In the genomic region with DNA sequence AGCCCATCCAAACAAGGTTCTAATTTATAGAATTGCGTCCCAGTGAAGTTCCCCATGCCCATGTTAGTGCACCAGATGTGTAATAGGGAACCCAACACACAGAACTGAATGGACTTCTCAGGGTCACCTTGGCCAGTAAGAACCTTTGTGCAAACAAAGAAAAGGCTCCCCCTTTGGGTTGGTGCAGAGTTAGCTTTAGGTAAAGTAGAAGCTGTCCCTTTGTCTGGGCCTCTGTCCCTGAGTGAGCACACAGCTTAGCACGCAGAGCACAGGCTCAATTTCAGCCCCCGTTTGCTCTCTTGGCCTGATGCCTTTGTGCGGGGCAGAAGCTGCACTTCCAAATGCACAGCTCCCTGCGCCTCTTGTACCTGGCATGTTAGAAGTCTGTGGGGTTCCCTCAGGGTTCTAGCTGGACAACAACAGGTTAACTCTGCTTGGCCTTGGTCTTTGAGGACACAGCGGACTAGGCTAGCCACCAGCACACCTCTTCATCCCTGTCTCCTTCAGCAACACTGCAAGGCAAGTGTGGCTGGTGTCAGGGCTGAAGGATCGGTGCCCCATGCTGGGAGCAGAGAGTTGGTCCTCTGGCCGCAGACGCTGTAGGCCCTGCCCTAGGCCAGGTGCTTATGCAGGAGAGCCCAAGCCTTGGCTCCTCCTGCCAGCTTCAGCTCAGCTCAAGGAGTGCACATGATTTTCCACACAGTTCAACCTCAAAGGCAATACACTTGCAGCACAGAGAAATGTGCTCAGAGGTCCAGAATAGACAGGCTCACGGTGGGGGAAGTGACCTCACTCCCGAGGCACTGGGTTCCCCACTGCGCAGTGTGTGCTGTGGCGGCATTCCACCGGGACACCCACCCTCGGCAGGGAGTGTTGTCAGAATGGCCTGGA, we compare ENCODE assay signal across 1 cellular context.
TF ChIP-seq lines count a peak whose summit lies in the region.

No MANE protein-coding gene starts in this region.

TF ChIP-seq in WTC11, 78 proteins besides CTCF, POLR2A, EP300 and RAD21:
- TF ChIP-seq SP1 (CRISPR knock-in tag; conservative IDR thresholded peaks at IDR 0.05) (no peak), CREM (CRISPR knock-in tag; IDR thresholded peaks at IDR 0.05) (no peak), ZNF219 (CRISPR knock-in tag; IDR thresholded peaks at IDR 0.05; ENCODE audit: borderline replicate concordance) (no peak), ESRRA (CRISPR knock-in tag; IDR thresholded peaks at IDR 0.05; ENCODE audit: borderline replicate concordance) (no peak), TCF7 (CRISPR knock-in tag; IDR thresholded peaks at IDR 0.05; ENCODE audit: low read depth) (no peak), KAT7 (CRISPR knock-in tag; IDR thresholded peaks at IDR 0.05; ENCODE audit: borderline replicate concordance) (no peak), GRHL2 (CRISPR knock-in tag; IDR thresholded peaks at IDR 0.05; ENCODE audit: insufficient replicate concordance, severe bottlenecking) (no peak), ZNF121 (CRISPR knock-in tag; IDR thresholded peaks at IDR 0.05) (no peak), GTF2I (CRISPR knock-in tag; conservative IDR thresholded peaks at IDR 0.05) (no peak), ZBTB21 (CRISPR knock-in tag; IDR thresholded peaks at IDR 0.05; ENCODE audit: borderline replicate concordance) (no peak), ZNF232 (CRISPR knock-in tag; IDR thresholded peaks at IDR 0.05) (no peak), ZNF671 (CRISPR knock-in tag; IDR thresholded peaks at IDR 0.05) (no peak)
- TF ChIP-seq, protein P1, sequence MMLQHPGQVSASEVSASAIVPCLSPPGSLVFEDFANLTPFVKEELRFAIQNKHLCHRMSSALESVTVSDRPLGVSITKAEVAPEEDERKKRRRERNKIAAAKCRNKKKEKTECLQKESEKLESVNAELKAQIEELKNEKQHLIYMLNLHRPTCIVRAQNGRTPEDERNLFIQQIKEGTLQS (CRISPR knock-in tag; conservative IDR thresholded peaks at IDR 0.05) = no peak
- TF ChIP-seq, protein P2, sequence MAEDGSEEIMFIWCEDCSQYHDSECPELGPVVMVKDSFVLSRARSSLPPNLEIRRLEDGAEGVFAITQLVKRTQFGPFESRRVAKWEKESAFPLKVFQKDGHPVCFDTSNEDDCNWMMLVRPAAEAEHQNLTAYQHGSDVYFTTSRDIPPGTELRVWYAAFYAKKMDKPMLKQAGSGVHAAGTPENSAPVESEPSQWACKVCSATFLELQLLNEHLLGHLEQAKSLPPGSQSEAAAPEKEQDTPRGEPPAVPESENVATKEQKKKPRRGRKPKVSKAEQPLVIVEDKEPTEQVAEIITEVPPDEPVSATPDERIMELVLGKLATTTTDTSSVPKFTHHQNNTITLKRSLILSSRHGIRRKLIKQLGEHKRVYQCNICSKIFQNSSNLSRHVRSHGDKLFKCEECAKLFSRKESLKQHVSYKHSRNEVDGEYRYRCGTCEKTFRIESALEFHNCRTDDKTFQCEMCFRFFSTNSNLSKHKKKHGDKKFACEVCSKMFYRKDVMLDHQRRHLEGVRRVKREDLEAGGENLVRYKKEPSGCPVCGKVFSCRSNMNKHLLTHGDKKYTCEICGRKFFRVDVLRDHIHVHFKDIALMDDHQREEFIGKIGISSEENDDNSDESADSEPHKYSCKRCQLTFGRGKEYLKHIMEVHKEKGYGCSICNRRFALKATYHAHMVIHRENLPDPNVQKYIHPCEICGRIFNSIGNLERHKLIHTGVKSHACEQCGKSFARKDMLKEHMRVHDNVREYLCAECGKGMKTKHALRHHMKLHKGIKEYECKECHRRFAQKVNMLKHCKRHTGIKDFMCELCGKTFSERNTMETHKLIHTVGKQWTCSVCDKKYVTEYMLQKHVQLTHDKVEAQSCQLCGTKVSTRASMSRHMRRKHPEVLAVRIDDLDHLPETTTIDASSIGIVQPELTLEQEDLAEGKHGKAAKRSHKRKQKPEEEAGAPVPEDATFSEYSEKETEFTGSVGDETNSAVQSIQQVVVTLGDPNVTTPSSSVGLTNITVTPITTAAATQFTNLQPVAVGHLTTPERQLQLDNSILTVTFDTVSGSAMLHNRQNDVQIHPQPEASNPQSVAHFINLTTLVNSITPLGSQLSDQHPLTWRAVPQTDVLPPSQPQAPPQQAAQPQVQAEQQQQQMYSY (CRISPR knock-in tag; IDR thresholded peaks at IDR 0.05) = no peak
- TF ChIP-seq, protein P3, sequence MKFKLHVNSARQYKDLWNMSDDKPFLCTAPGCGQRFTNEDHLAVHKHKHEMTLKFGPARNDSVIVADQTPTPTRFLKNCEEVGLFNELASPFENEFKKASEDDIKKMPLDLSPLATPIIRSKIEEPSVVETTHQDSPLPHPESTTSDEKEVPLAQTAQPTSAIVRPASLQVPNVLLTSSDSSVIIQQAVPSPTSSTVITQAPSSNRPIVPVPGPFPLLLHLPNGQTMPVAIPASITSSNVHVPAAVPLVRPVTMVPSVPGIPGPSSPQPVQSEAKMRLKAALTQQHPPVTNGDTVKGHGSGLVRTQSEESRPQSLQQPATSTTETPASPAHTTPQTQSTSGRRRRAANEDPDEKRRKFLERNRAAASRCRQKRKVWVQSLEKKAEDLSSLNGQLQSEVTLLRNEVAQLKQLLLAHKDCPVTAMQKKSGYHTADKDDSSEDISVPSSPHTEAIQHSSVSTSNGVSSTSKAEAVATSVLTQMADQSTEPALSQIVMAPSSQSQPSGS (CRISPR knock-in tag; IDR thresholded peaks at IDR 0.05; ENCODE audit: borderline replicate concordance, low read depth) = no peak
- TF ChIP-seq, protein P4, sequence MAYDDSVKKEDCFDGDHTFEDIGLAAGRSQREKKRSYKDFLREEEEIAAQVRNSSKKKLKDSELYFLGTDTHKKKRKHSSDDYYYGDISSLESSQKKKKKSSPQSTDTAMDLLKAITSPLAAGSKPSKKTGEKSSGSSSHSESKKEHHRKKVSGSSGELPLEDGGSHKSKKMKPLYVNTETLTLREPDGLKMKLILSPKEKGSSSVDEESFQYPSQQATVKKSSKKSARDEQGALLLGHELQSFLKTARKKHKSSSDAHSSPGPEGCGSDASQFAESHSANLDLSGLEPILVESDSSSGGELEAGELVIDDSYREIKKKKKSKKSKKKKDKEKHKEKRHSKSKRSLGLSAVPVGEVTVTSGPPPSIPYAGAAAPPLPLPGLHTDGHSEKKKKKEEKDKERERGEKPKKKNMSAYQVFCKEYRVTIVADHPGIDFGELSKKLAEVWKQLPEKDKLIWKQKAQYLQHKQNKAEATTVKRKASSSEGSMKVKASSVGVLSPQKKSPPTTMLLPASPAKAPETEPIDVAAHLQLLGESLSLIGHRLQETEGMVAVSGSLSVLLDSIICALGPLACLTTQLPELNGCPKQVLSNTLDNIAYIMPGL (CRISPR knock-in tag; IDR thresholded peaks at IDR 0.05) = no peak
- TF ChIP-seq, protein P5, sequence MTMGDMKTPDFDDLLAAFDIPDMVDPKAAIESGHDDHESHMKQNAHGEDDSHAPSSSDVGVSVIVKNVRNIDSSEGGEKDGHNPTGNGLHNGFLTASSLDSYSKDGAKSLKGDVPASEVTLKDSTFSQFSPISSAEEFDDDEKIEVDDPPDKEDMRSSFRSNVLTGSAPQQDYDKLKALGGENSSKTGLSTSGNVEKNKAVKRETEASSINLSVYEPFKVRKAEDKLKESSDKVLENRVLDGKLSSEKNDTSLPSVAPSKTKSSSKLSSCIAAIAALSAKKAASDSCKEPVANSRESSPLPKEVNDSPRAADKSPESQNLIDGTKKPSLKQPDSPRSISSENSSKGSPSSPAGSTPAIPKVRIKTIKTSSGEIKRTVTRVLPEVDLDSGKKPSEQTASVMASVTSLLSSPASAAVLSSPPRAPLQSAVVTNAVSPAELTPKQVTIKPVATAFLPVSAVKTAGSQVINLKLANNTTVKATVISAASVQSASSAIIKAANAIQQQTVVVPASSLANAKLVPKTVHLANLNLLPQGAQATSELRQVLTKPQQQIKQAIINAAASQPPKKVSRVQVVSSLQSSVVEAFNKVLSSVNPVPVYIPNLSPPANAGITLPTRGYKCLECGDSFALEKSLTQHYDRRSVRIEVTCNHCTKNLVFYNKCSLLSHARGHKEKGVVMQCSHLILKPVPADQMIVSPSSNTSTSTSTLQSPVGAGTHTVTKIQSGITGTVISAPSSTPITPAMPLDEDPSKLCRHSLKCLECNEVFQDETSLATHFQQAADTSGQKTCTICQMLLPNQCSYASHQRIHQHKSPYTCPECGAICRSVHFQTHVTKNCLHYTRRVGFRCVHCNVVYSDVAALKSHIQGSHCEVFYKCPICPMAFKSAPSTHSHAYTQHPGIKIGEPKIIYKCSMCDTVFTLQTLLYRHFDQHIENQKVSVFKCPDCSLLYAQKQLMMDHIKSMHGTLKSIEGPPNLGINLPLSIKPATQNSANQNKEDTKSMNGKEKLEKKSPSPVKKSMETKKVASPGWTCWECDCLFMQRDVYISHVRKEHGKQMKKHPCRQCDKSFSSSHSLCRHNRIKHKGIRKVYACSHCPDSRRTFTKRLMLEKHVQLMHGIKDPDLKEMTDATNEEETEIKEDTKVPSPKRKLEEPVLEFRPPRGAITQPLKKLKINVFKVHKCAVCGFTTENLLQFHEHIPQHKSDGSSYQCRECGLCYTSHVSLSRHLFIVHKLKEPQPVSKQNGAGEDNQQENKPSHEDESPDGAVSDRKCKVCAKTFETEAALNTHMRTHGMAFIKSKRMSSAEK (CRISPR knock-in tag; IDR thresholded peaks at IDR 0.05; ENCODE audit: borderline replicate concordance) = no peak
- TF ChIP-seq, protein P6, sequence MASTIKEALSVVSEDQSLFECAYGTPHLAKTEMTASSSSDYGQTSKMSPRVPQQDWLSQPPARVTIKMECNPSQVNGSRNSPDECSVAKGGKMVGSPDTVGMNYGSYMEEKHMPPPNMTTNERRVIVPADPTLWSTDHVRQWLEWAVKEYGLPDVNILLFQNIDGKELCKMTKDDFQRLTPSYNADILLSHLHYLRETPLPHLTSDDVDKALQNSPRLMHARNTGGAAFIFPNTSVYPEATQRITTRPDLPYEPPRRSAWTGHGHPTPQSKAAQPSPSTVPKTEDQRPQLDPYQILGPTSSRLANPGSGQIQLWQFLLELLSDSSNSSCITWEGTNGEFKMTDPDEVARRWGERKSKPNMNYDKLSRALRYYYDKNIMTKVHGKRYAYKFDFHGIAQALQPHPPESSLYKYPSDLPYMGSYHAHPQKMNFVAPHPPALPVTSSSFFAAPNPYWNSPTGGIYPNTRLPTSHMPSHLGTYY (CRISPR knock-in tag; IDR thresholded peaks at IDR 0.05) = no peak
- TF ChIP-seq, protein P7, sequence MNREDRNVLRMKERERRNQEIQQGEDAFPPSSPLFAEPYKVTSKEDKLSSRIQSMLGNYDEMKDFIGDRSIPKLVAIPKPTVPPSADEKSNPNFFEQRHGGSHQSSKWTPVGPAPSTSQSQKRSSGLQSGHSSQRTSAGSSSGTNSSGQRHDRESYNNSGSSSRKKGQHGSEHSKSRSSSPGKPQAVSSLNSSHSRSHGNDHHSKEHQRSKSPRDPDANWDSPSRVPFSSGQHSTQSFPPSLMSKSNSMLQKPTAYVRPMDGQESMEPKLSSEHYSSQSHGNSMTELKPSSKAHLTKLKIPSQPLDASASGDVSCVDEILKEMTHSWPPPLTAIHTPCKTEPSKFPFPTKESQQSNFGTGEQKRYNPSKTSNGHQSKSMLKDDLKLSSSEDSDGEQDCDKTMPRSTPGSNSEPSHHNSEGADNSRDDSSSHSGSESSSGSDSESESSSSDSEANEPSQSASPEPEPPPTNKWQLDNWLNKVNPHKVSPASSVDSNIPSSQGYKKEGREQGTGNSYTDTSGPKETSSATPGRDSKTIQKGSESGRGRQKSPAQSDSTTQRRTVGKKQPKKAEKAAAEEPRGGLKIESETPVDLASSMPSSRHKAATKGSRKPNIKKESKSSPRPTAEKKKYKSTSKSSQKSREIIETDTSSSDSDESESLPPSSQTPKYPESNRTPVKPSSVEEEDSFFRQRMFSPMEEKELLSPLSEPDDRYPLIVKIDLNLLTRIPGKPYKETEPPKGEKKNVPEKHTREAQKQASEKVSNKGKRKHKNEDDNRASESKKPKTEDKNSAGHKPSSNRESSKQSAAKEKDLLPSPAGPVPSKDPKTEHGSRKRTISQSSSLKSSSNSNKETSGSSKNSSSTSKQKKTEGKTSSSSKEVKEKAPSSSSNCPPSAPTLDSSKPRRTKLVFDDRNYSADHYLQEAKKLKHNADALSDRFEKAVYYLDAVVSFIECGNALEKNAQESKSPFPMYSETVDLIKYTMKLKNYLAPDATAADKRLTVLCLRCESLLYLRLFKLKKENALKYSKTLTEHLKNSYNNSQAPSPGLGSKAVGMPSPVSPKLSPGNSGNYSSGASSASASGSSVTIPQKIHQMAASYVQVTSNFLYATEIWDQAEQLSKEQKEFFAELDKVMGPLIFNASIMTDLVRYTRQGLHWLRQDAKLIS (CRISPR knock-in tag; IDR thresholded peaks at IDR 0.05; ENCODE audit: borderline replicate concordance) = no peak
- TF ChIP-seq, protein P8, sequence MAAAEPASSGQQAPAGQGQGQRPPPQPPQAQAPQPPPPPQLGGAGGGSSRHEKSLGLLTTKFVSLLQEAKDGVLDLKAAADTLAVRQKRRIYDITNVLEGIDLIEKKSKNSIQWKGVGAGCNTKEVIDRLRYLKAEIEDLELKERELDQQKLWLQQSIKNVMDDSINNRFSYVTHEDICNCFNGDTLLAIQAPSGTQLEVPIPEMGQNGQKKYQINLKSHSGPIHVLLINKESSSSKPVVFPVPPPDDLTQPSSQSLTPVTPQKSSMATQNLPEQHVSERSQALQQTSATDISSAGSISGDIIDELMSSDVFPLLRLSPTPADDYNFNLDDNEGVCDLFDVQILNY (CRISPR knock-in tag; IDR thresholded peaks at IDR 0.05) = no peak
